17 cellular contexts compared by ENCODE assay signal in genomic region chr3:58625196-58625595, GRCh38. TPM values are rescaled to one million over a fixed set of nuclear protein-coding genes. Genes with fewer than 3 reads are reported as not detected.
A peak's percentile ranks its signal among the peaks of the same experiment; 100 is the strongest.
DNase-seq lines count a peak whose midpoint lies in the region; TF ChIP-seq lines count a peak whose summit lies in the region.
"Had no signal": no experiment of that assay in that cellular context is flagged by ENCODE, and none has a peak within 500 bp of the region (broad histone marks: within the 10 kb centered on the region; RNA-seq: fewer than 3 reads in every experiment).

No MANE protein-coding gene starts in this region.

- peak overlapping the region; percentile 74 for H3K27ac Mint-ChIP-seq in type B pancreatic cell

- H3K4me1 Mint-ChIP-seq in type B pancreatic cell (ENCODE audit: unreplicated experiment) = peaks cover 29% of the 10 kb centered on the region

- H3K4me3 Mint-ChIP-seq in type B pancreatic cell = no peak overlapping the region

- no peaks in the 10 kb centered on the region for H3K9me3 Mint-ChIP-seq in type B pancreatic cell

- TF ChIP-seq CTCF in choroid plexus epithelial cell (conservative IDR thresholded peaks at IDR 0.05; ENCODE audit: low read depth, low read length) (no peak), type B pancreatic cell (conservative IDR thresholded peaks at IDR 0.05) (no peak)

- H3K36me3 Mint-ChIP-seq in type B pancreatic cell = no peaks in the 10 kb centered on the region

- H3K27me3 Mint-ChIP-seq in type B pancreatic cell = no peaks in the 10 kb centered on the region

- DNase-seq in M059J (ENCODE audit: low read depth) = peak; percentile 39
- DNase-seq in SW480 (ENCODE audit: low spot score) = peak; percentile 53
- DNase-seq in choroid plexus epithelial cell (ENCODE audit: low read depth) = peak; percentile 58
- DNase-seq in type B pancreatic cell (ENCODE audit: extremely low spot score, unreplicated experiment) = no peak
- no peak for DNase-seq in stimulated activated CD4-positive, alpha-beta T cell treated with anti-CD3 and anti-CD28 coated beads, Interleukin-15, amount 100 ng/mL, for 24 hours
- no peak for DNase-seq in GDM1 (lab: John Stamatoyannopoulos, UW)
- no peak for DNase-seq in activated CD8-positive, alpha-beta memory T cell treated with anti-CD3 and anti-CD28 coated beads, Interleukin-2, amount 50 U/mL, for 48 hours
- DNase-seq: AML-193, HCEC 1CT, NCI-H1417 treated with DMSO at 0.1 percent for 48 hours, NCI-H187 treated with DMSO at 0.1 percent for 48 hours, NCI-H2227 treated with DMSO at 0.1 percent for 48 hours, NCI-H524, NCI-H82, RPMI8226 had no signal

- no peak overlapping the region for H3K4me3 ChIP-seq in choroid plexus epithelial cell (ENCODE audit: low read depth, low read length)
- H3K4me3 ChIP-seq: K562 had no signal

RNA-seq across cellular contexts. Expression of gene FAM3D, which starts 41.4 kb away (rescaled TPM):
- not detected in 2 replicates for total RNA-seq in M059J (2014; rRNA removed; shearing (Covaris generic))
- 7.4 and 7.6 TPM in 2 replicates for total RNA-seq in type B pancreatic cell (ENCODE audit: low replicate concordance)
- total RNA-seq: G401, K562 had no signal

RNA-seq across cellular contexts. Expression of gene FAM107A, which starts 48.0 kb away (rescaled TPM):
- 0.12 and 0.42 TPM in 2 replicates for total RNA-seq in M059J (2014; rRNA removed; shearing (Covaris generic))
- total RNA-seq in type B pancreatic cell (ENCODE audit: low replicate concordance) = 2.9 and 4.5 TPM in 2 replicates
- total RNA-seq: G401 had no signal

Comparison
In these comparisons a context has a peak if more than half of its experiments do, and no peak if none do; other contexts are left out.
1. DNase-seq: peak in M059J (single experiment), SW480 (single experiment) and choroid plexus epithelial cell (single experiment); none in type B pancreatic cell (single experiment), stimulated activated CD4-positive, alpha-beta T cell treated with anti-CD3 and anti-CD28 coated beads, Interleukin-15, amount 100 ng/mL, for 24 hours (single experiment), GDM1 (single experiment) and activated CD8-positive, alpha-beta memory T cell treated with anti-CD3 and anti-CD28 coated beads, Interleukin-2, amount 50 U/mL, for 48 hours (single experiment).